8 cellular contexts compared by ENCODE assay signal in the genomic region with DNA sequence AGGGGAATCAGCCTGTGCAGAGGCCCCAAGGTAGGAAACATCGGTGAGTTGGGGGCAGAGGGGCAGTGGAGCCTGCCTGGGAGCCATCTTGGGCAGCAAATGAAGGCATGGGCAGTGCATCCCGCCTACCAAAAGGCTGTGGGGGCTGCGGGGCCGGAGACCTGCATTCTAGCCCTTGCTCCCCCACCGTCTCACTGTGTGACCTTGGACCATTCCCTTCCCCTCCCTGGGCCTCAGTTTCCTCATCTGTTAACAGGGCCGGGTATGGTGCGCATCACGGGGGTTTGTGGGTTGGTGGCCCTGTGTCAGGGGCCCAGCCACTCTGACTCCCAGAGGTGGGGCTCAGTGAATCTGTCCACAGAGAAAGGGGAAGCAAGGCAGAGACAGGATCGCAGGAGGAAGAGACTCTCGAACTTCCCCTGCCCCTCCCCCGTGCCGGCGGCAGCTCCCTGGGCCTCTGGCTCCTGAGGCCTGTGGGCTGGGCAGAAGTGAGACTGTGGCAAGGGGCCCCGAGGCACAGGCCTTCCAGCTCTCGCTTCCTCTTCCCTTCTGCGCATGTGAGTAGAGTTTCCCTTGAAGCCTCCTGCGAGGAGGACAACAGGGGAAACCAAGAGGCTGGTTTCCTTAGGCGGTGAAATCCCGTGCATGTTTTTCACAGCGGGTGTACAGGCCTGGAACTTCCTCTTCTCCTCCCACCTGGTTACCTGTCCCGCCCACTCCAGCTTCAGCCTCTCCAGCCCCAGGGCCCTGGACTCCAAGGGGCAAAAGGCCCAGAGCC. TPM values are rescaled to one million over a fixed set of nuclear protein-coding genes. Genes with fewer than 3 reads are reported as not detected.
A peak's percentile ranks its signal among the peaks of the same experiment; 100 is the strongest.
DNase-seq lines count a peak whose midpoint lies in the region; ATAC-seq and TF ChIP-seq lines count a peak whose summit lies in the region.

No MANE protein-coding gene starts in this region.

- peak overlapping the region; percentile 81 to 91 for H3K27ac Mint-ChIP-seq in natural killer cell treated with Interleukin-12 subunit alpha and Interleukin-12 subunit beta and Interleukin-15 and Interleukin-18, amount 100 ng/mL, for 72 hours

- H3K27me3 Mint-ChIP-seq in natural killer cell treated with Interleukin-12 subunit alpha and Interleukin-12 subunit beta and Interleukin-15 and Interleukin-18, amount 100 ng/mL, for 72 hours = no peaks in the 10 kb centered on the region

- H4K20me1 ChIP-seq in BLaER1 treated with 17β-estradiol and CSF1 and Interleukin-3, amounts not matched to agents 10 nM and 100 nM = peaks cover 0 to under 1% (median 0%) of the 10 kb centered on the region in 11 experiments; a peak in 2 of 22 replicates

- H3K27ac ChIP-seq in BLaER1 treated with 17β-estradiol and CSF1 and Interleukin-3, amounts not matched to agents 10 nM and 100 nM = peak overlapping the region; percentile 84 to 96 (median 92)
- peak overlapping the region; percentile 62 for H3K27ac ChIP-seq in duodenal mucosa (ENCODE audit: low read depth, low read length)
- H3K27ac ChIP-seq in testis = no peak overlapping the region

- H3K36me3 ChIP-seq in BLaER1 treated with 17β-estradiol and CSF1 and Interleukin-3, amounts not matched to agents 10 nM and 100 nM = peaks cover 0 to 14% (median 0%) of the 10 kb centered on the region in 11 experiments; a peak in 4 of 22 replicates
- H3K36me3 ChIP-seq in duodenal mucosa (ENCODE audit: control insufficient read depth in 1 of 2, insufficient read depth in 2 of 2, low read length in 2 of 2) = no peaks in the 10 kb centered on the region
- no peaks in the 10 kb centered on the region for H3K36me3 ChIP-seq in testis (ENCODE audit: low read depth, missing control alignments)

- H3K9ac ChIP-seq in BLaER1 treated with 17β-estradiol and CSF1 and Interleukin-3, amounts not matched to agents 10 nM and 100 nM = peak overlapping the region; percentile 72 to 85 (median 79)
- H3K9ac ChIP-seq in duodenal mucosa (ENCODE audit: low read depth in 1 of 2, low read length in 2 of 2) = peak overlapping the region; percentile 23 to 49

- H3K4me3 ChIP-seq in BLaER1 treated with 17β-estradiol and CSF1 and Interleukin-3, amounts not matched to agents 10 nM and 100 nM = peak overlapping the region in 3 of 10 experiments; percentile 9 to 46 (median 34); a peak in 1 of 20 replicates
- H3K4me3 ChIP-seq in duodenal mucosa (ENCODE audit: low read depth in 1 of 2, low read length in 2 of 2) (peak overlapping the region in 1 of 2 donors; percentile 6), testis (no peak overlapping the region)

- H3K9me3 ChIP-seq in BLaER1 treated with 17β-estradiol and CSF1 and Interleukin-3, amounts not matched to agents 10 nM and 100 nM (replicated peaks in 1 of 11) = no peaks in the 10 kb centered on the region
- H3K9me3 ChIP-seq in duodenal mucosa (ENCODE audit: control insufficient read depth in 1 of 2, low read length in 2 of 2) (no peaks in the 10 kb centered on the region), testis (no peaks in the 10 kb centered on the region)

- ATAC-seq in GM19467 (IDR thresholded peaks at IDR 0.05; ENCODE audit: unreplicated experiment) (peak; percentile 89), HG03575 (IDR thresholded peaks at IDR 0.05; ENCODE audit: extremely low read depth, insufficient number of reproducible peaks, low FRiP score, unreplicated experiment) (peak; percentile 78)
- peak; percentile 91 to 92 for ATAC-seq in natural killer cell treated with Interleukin-12 subunit alpha and Interleukin-12 subunit beta and Interleukin-15 and Interleukin-18, amount 100 ng/mL, for 72 hours

- no peaks in the 10 kb centered on the region for H3K9me3 Mint-ChIP-seq in natural killer cell treated with Interleukin-12 subunit alpha and Interleukin-12 subunit beta and Interleukin-15 and Interleukin-18, amount 100 ng/mL, for 72 hours

- H3K4me2 ChIP-seq in BLaER1 treated with 17β-estradiol and CSF1 and Interleukin-3, amounts not matched to agents 10 nM and 100 nM = peak overlapping the region; percentile 88 to 99 (median 97)

- no peak for TF ChIP-seq CTCF in testis (IDR thresholded peaks at IDR 0.05)

- H3K36me3 Mint-ChIP-seq in natural killer cell treated with Interleukin-12 subunit alpha and Interleukin-12 subunit beta and Interleukin-15 and Interleukin-18, amount 100 ng/mL, for 72 hours = no peaks in the 10 kb centered on the region

- intact Hi-C loops in testis (cut with DNase I; ENCODE audit: low total_unique reads) = no loop called here

- H3K4me3 Mint-ChIP-seq in natural killer cell treated with Interleukin-12 subunit alpha and Interleukin-12 subunit beta and Interleukin-15 and Interleukin-18, amount 100 ng/mL, for 72 hours = peak overlapping the region; percentile 51

- peak; percentile 29 for DNase-seq in activated CD4-positive, alpha-beta T cell treated with anti-CD3 and anti-CD28 coated beads for 1 hour
- DNase-seq in natural killer cell treated with Interleukin-12 subunit alpha and Interleukin-12 subunit beta and Interleukin-15 and Interleukin-18, amount 100 ng/mL, for 72 hours (ENCODE audit: low spot score) = peak; percentile 89
- peak; percentile 44 for DNase-seq in testis
- no peak for DNase-seq in 8988T

- no peak for TF ChIP-seq POLR2A in testis (IDR thresholded peaks at IDR 0.05)

- H3K27me3 ChIP-seq in BLaER1 treated with 17β-estradiol and CSF1 and Interleukin-3, amounts not matched to agents 10 nM and 100 nM = no peaks in the 10 kb centered on the region
- H3K27me3 ChIP-seq in duodenal mucosa (ENCODE audit: control insufficient read depth in 1 of 2, insufficient read depth in 2 of 2, low read length in 2 of 2) = no peaks in the 10 kb centered on the region
- no peaks in the 10 kb centered on the region for H3K27me3 ChIP-seq in testis

- 80 to 83% methylated on average over 19 of the region's 21 CpGs for WGBS in testis, 2 donors

- H3K4me1 Mint-ChIP-seq in natural killer cell treated with Interleukin-12 subunit alpha and Interleukin-12 subunit beta and Interleukin-15 and Interleukin-18, amount 100 ng/mL, for 72 hours (ENCODE audit: low read depth in 2 of 2) = peaks cover 18 to 43% of the 10 kb centered on the region in 2 donors

- H3K4me1 ChIP-seq in BLaER1 treated with 17β-estradiol and CSF1 and Interleukin-3, amounts not matched to agents 10 nM and 100 nM = peaks cover 82 to 97% (median 93%) of the 10 kb centered on the region in 10 experiments
- H3K4me1 ChIP-seq in duodenal mucosa (ENCODE audit: control insufficient read depth in 1 of 2, insufficient read depth in 2 of 2, low read length in 2 of 2) (peaks cover 53 to 64% of the 10 kb centered on the region in 2 donors), testis (peaks cover 12% of the 10 kb centered on the region)

RNA-seq across cellular contexts. Expression of a gene that starts 42.9 kb away (rescaled TPM):
- total RNA-seq in natural killer cell treated with Interleukin-12 subunit alpha and Interleukin-12 subunit beta and Interleukin-15 and Interleukin-18, amount 100 ng/mL, for 72 hours = 10 to 100 TPM; 94.3 to 96.4 TPM
- 10 to 100 TPM; 13.1 to 17.7 TPM for total RNA-seq in testis
- 23.5 TPM for polyA plus RNA-seq in testis (ENCODE audit: insufficient read depth, low read depth, low replicate concordance)

RNA-seq across cellular contexts. Expression of a gene that starts 58.3 kb away (rescaled TPM):
- 10 to 100 TPM; 26.6 to 32.6 TPM for total RNA-seq in natural killer cell treated with Interleukin-12 subunit alpha and Interleukin-12 subunit beta and Interleukin-15 and Interleukin-18, amount 100 ng/mL, for 72 hours
- total RNA-seq in testis = 1 to 10 TPM; 7.8 to 9.4 TPM
- 5.7 TPM for polyA plus RNA-seq in testis (ENCODE audit: insufficient read depth, low read depth, low replicate concordance)

Comparison
In these comparisons a context has a peak if more than half of its experiments do, and no peak if none do; other contexts are left out.
1. H3K27ac ChIP-seq: peak in BLaER1 treated with 17β-estradiol and CSF1 and Interleukin-3, amounts not matched to agents 10 nM and 100 nM (11 of 11) and duodenal mucosa (single experiment); none in testis (0 of 2).
2. RNA of a gene that starts 42.9 kb away (total RNA-seq): 94.3 to 96.4 TPM in natural killer cell treated with Interleukin-12 subunit alpha and Interleukin-12 subunit beta and Interleukin-15 and Interleukin-18, amount 100 ng/mL, for 72 hours; 13.1 to 17.7 TPM in testis; every median in the first group is over 4 times any median in the second.
3. Peak in every context shown above with its lines, with median percentiles within 50 percentile points of each other: ATAC-seq.